In the genomic region with DNA sequence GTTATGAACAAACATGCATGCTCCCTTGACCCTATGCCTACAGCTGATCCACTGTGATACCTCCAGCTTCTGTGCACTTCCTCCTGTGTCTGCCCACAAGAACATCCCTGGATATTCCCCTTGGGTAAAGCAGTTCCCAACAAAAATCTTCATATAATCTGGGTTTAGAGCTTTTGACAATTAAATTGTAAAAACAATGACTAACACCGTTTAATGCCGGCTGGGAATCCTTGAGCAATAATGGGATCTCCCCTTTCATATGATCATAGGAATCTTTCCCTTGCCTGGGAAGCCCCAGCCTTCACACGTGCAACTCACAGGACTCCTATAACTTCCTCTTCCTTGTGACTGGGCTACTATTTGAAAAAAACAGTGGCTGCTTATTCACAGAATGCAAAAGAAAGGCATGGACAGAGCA, we compare ENCODE assay signal across 12 cellular contexts. TPM values are rescaled to one million over a fixed set of nuclear protein-coding genes. Genes with fewer than 3 reads are reported as not detected.
DNase-seq lines count a peak whose midpoint lies in the region; ATAC-seq, FAIRE-seq and TF ChIP-seq lines count a peak whose summit lies in the region.
"Had no signal": no experiment of that assay in that cellular context is flagged by ENCODE, and none has a peak within 500 bp of the region (broad histone marks: within the 10 kb centered on the region; RNA-seq: fewer than 3 reads in every experiment).

No MANE protein-coding gene starts in this region.

- SMC1A ChIA-PET in GM12878 (lab: Charles Lee; ENCODE audit: uncharacterized antibody, unreplicated experiment) = interaction anchor here (0.6 to 15.9 kb wide), 9 partner anchors 9 to 234 kb away, joined by 3 to 214 read pairs (median 8); no protein-coding TSS in a partner anchor

- no peak for TF ChIP-seq CTCF in GM12878 (IDR thresholded peaks at IDR 0.05 in 2 of 3, conservative IDR thresholded peaks at IDR 0.05 in 1 of 3; ENCODE audit: control insufficient read depth in 2 of 3, extremely low read depth in 1 of 3, insufficient read depth in 1 of 3, low read depth in 3 of 3, low read length in 3 of 3)
- TF ChIP-seq CTCF in natural killer cell (IDR thresholded peaks at IDR 0.05) = no peak

- CTCF ChIA-PET in GM12878 (lab: Yijun Ruan, JAX) = interaction anchor here (0.9 to 3.2 kb wide), 3 partner anchors 8 to 102 kb away, joined by 3 to 13 read pairs (median 3); no protein-coding TSS in a partner anchor

- 59% methylated on average over 3 of the region's 3 CpGs for WGBS in GM12878 (ENCODE audit: insufficient coverage, insufficient replicate concordance, low lambda C conversion rate, missing lambda C conversion rate)

- peaks cover 2% of the 10 kb centered on the region; the same call in 1 of the 2 replicates for H3K79me2 ChIP-seq in GM12878 (ENCODE audit: control insufficient read depth, insufficient read depth, low read length)

- FAIRE-seq in HTR-8/SVneo (lab: Jason Lieb, UNC) = peak; percentile 57
- no peak for FAIRE-seq in GM12878 (lab: Jason Lieb, UNC)

- TF ChIP-seq RAD21 in GM12878 (IDR thresholded peaks at IDR 0.05; ENCODE audit: insufficient read depth, low read depth, low read length) = no peak

- no peaks in the 10 kb centered on the region for H3K4me1 Mint-ChIP-seq in natural killer cell

- H3K27ac Mint-ChIP-seq in natural killer cell = no peak overlapping the region
- H3K27ac Mint-ChIP-seq: nephron progenitor cell had no signal

- BruUV-seq in GM12878 (replicated peaks; lab: Mats Ljungman, UMichigan) = no TSS peak

- peaks cover 10% of the 10 kb centered on the region for H3K4me1 ChIP-seq in GM12878 (ENCODE audit: control insufficient read depth, insufficient read depth, low read length)

- TF ChIP-seq EP300 in GM12878 (IDR thresholded peaks at IDR 0.05; ENCODE audit: borderline replicate concordance in 1 of 2, control insufficient read depth in 1 of 2, low read depth in 2 of 2, low read length in 2 of 2) = no peak

- no peak overlapping the region for H3K27ac ChIP-seq in GM12878 (ENCODE audit: control insufficient read depth, insufficient read depth)

- no peaks in the 10 kb centered on the region for H4K20me1 ChIP-seq in GM12878 (ENCODE audit: control insufficient read depth, insufficient read depth)

- no peak for TF ChIP-seq POLR2A in GM12878 (IDR thresholded peaks at IDR 0.05; ENCODE audit: low read depth, low read length)

- H3K4me3 ChIP-seq in GM12878 = no peak overlapping the region

- H3K36me3 ChIP-seq in GM12878 (ENCODE audit: control insufficient read depth in 2 of 2, insufficient read depth in 2 of 2, low read length in 1 of 2) = no peaks in the 10 kb centered on the region

- in situ Hi-C loops in GM12878 (cut with MboI) = no loop called here

- peaks cover 10 to 15% of the 10 kb centered on the region in 2 donors for H3K27me3 Mint-ChIP-seq in natural killer cell (ENCODE audit: low read depth in 2 of 2)

- ATAC-seq in GM12878 (0 out of 3 replicates have a peak, but pooled peaks have one; percentile 3), HG02571 (IDR thresholded peaks at IDR 0.05; ENCODE audit: unreplicated experiment) (no peak), natural killer cell (no peak), HG03135 (IDR thresholded peaks at IDR 0.05; ENCODE audit: unreplicated experiment) (no peak)

- H3K9ac ChIP-seq in GM12878 (ENCODE audit: control insufficient read depth, insufficient read depth, low read length) = no peak overlapping the region

- DNase-seq in A172 (ENCODE audit: low spot score) (peak; percentile 57), HTR-8/SVneo (ENCODE audit: insufficient read length, low spot score) (no peak), GM12878 (ENCODE audit: low read depth, low spot score) (no peak), iris pigment epithelial cell (ENCODE audit: low read depth) (peak; percentile 92), NCI-H526 (lab: John Stamatoyannopoulos, UW) (no peak), natural killer cell (no peak)
- DNase-seq: activated CD4-positive, alpha-beta T cell treated with anti-CD3 and anti-CD28 coated beads, Interleukin-2, amount 50 U/mL, for 4 hours; effector CD4-positive, alpha-beta T cell; nephron progenitor cell; stimulated activated CD4-positive, alpha-beta T cell treated with anti-CD3 and anti-CD28 coated beads, Interleukin-15, amount 100 ng/mL, for 24 hours had no signal

- H3K36me3 Mint-ChIP-seq in natural killer cell = no peaks in the 10 kb centered on the region

- intact Hi-C loops in GM12878 (cut with micrococcal nuclease; ENCODE audit: unreplicated experiment) = no loop called here
- intact Hi-C loops in natural killer cell (cut with micrococcal nuclease) = no loop called here

- no peak overlapping the region for H2AFZ ChIP-seq in GM12878 (ENCODE audit: control insufficient read depth, low read depth, low read length)

- H3K9me3 Mint-ChIP-seq in natural killer cell = peaks cover 0 to 5% of the 10 kb centered on the region in 2 donors
- H3K9me3 Mint-ChIP-seq: nephron progenitor cell had no signal

- no peaks in the 10 kb centered on the region for H3K27me3 ChIP-seq in GM12878 (replicated peaks in 1 of 2; ENCODE audit: control insufficient read depth in 2 of 2, insufficient read depth in 2 of 2, low read length in 1 of 2)

- H3K4me3 Mint-ChIP-seq in natural killer cell = no peak overlapping the region
- H3K4me3 Mint-ChIP-seq: nephron progenitor cell had no signal

- POLR2A ChIA-PET in GM12878 (lab: Charles Lee) = interaction anchor here (1.0 to 3.2 kb wide), 5 partner anchors 8 to 117 kb away, joined by 3 to 28 read pairs (median 15); no protein-coding TSS in a partner anchor

- no peak overlapping the region for H3K4me2 ChIP-seq in GM12878 (ENCODE audit: control insufficient read depth, insufficient read depth)

- no peaks in the 10 kb centered on the region; the same call in 2 of the 3 replicates for H3K9me3 ChIP-seq in GM12878 (replicated peaks; ENCODE audit: control insufficient read depth, insufficient read depth, low read length)

- RAD21 ChIA-PET in GM12878 (lab: Charles Lee; ENCODE audit: unreplicated experiment) = interaction anchor here (1.0 to 4.5 kb wide), 5 partner anchors 9 to 129 kb away, joined by 3 to 30 read pairs (median 27); no protein-coding TSS in a partner anchor

TF ChIP-seq in GM12878, 131 proteins besides CTCF, POLR2A, EP300 and RAD21 (continues in another document):
- peak; percentile 43 for TF ChIP-seq RELA (IDR thresholded peaks at IDR 0.05; ENCODE audit: borderline replicate concordance, partially characterized antibody)
- peak; percentile 23; the same call in 1 of the 2 replicates for TF ChIP-seq MTA2 (IDR thresholded peaks at IDR 0.05; ENCODE audit: low read depth)
- no peak for TF ChIP-seq ZSCAN29 (IDR thresholded peaks at IDR 0.05)
- TF ChIP-seq DPF2 (IDR thresholded peaks at IDR 0.05) = peak; percentile 25; the same call in 1 of the 2 replicates
- TF ChIP-seq, protein P1, sequence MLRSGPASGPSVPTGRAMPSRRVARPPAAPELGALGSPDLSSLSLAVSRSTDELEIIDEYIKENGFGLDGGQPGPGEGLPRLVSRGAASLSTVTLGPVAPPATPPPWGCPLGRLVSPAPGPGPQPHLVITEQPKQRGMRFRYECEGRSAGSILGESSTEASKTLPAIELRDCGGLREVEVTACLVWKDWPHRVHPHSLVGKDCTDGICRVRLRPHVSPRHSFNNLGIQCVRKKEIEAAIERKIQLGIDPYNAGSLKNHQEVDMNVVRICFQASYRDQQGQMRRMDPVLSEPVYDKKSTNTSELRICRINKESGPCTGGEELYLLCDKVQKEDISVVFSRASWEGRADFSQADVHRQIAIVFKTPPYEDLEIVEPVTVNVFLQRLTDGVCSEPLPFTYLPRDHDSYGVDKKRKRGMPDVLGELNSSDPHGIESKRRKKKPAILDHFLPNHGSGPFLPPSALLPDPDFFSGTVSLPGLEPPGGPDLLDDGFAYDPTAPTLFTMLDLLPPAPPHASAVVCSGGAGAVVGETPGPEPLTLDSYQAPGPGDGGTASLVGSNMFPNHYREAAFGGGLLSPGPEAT (IDR thresholded peaks at IDR 0.05; ENCODE audit: low read depth) = peak; percentile 90
- no peak for TF ChIP-seq RUNX3 (IDR thresholded peaks at IDR 0.05; ENCODE audit: low read length)
- peak; percentile 91 for TF ChIP-seq BHLHE40 (IDR thresholded peaks at IDR 0.05; ENCODE audit: borderline replicate concordance in 1 of 2, low read depth in 2 of 2, low read length in 1 of 2)

RNA-seq across cellular contexts. Expression of a gene that starts 6.3 kb away (rescaled TPM):
- 3.7 and 5.2 TPM in 2 replicates for total RNA-seq in A172 (2014; rRNA removed; shearing (Covaris generic))
- 85.3 and 89.4 TPM in 2 replicates for total RNA-seq in GM12878 (2013; cell fraction: nucleolus; rRNA removed)
- total RNA-seq in GM12878 (2014; rRNA removed) (4.5 and 5.2 TPM in 2 replicates), GM12878 (2014; rRNA removed; fragmentation: Illumina TruSeq; extraction: Trizol) (4.3 and 4.8 TPM in 2 replicates), GM12878 (2021) (6.9 and 7.4 TPM in 2 replicates), natural killer cell (under 1 TPM in 2 of 3 donors, not detected in 1; 0.16 to 0.45 TPM)
- polyA plus RNA-seq in GM12878 (2011; ENCODE audit: low read depth) = 2.3 TPM
- polyA plus RNA-seq in GM12878 (2011; rRNA removed) (31.0 and 33.4 TPM in 2 replicates), GM12878 (2014; fragmentation: Illumina TruSeq; extraction: Trizol) (5.0 and 6.1 TPM in 2 replicates), GM12878 (2014; fragmentation: Nextera tagmentation; extraction: Ambion mirVana) (under 1 TPM; 0.31 to 0.68 TPM), GM12878 (2014; rRNA removed) (2.7 and 3.0 TPM in 2 replicates), GM12878 (2016; fragmentation: Nextera tagmentation; extraction: Ambion mirVana) (under 1 TPM; 0.47 to 0.88 TPM)
- 16.3 and 20.0 TPM in 2 replicates for polyA plus RNA-seq in GM12878 (2011; cell fraction: cytosol; rRNA removed)
- 50.0 and 63.9 TPM in 2 replicates for polyA plus RNA-seq in GM12878 (2011; cell fraction: nucleus; rRNA removed)
- 3.6 and 6.9 TPM in 2 replicates for polyA plus RNA-seq in GM12878 (2012)
- polyA minus RNA-seq in GM12878 (2011; rRNA and poly(A)+ RNA removed) = 48.1 and 60.4 TPM in 2 replicates
- 12.0 and 14.9 TPM in 2 replicates for polyA minus RNA-seq in GM12878 (2011; cell fraction: cytosol; rRNA and poly(A)+ RNA removed)
- polyA minus RNA-seq in GM12878 (2011; cell fraction: nucleus; rRNA and poly(A)+ RNA removed) = 34.0 and 40.4 TPM in 2 replicates

Comparison
In these comparisons a context has a peak if more than half of its experiments do, and no peak if none do; other contexts are left out.
1. DNase-seq: peak in A172 (single experiment) and iris pigment epithelial cell (single experiment); none in HTR-8/SVneo (single experiment), GM12878 (single experiment), NCI-H526 (0 of 2) and natural killer cell (single experiment).